In genomic region chrX:38494239-38494823, GRCh38 we compare ENCODE assay signal across 24 cellular contexts.
"Had no signal": no experiment of that assay in that cellular context is flagged by ENCODE, and none has a peak within 500 bp of the region (broad histone marks: within the 10 kb centered on the region; RNA-seq: fewer than 3 reads in every experiment).

No MANE protein-coding gene starts in this region.

- H2AFZ ChIP-seq: hepatocyte, neural progenitor cell had no signal

- H3K9me3 ChIP-seq: mucosa of descending colon, pancreas, prostate gland, right lobe of liver, stomach, thoracic aorta, transverse colon had no signal

- H3K4me2 ChIP-seq: hepatocyte, neural progenitor cell had no signal

- DNase-seq: effector CD4-positive, alpha-beta T cell; endodermal cell; foreskin melanocyte; head of caudate nucleus; kidney; left cardiac atrium; left ventricle myocardium superior; mucosa of descending colon; natural killer cell; nucleus accumbens; retina; right lobe of liver; stimulated activated CD4-positive, alpha-beta T cell treated with anti-CD3 and anti-CD28 coated beads, Interleukin-12 subunit alpha, Interleukin-12 subunit beta, amount 100 ng/mL, for 4 hours; stimulated activated naive CD4-positive, alpha-beta T cell; stomach; transverse colon had no signal

- H3K4me1 ChIP-seq: neural progenitor cell, pancreas, prostate gland, right lobe of liver, stomach, transverse colon had no signal

- H3K27me3 ChIP-seq: hepatocyte, neural progenitor cell, right lobe of liver, transverse colon had no signal

- H3K36me3 ChIP-seq: neural progenitor cell, pancreas, prostate gland, right lobe of liver, stomach, thoracic aorta, transverse colon had no signal

- H3K27ac ChIP-seq: coronary artery, hepatocyte, neural progenitor cell, pancreas, prostate gland, right lobe of liver, skin epidermis, stomach, thoracic aorta, transverse colon had no signal

- H3K4me3 ChIP-seq: coronary artery, hepatocyte, lung, mucosa of descending colon, neural progenitor cell, pancreas, prostate gland, right lobe of liver, skin epidermis, stomach, thoracic aorta, transverse colon had no signal

- H3K79me2 ChIP-seq: hepatocyte had no signal

- H3K9ac ChIP-seq: neural progenitor cell had no signal
